Comparison of ENCODE assay signal across 9 cellular contexts in genomic region chr5:141747152-141747640, GRCh38.
DNase-seq lines count a peak whose midpoint lies in the region; ATAC-seq, FAIRE-seq and TF ChIP-seq lines count a peak whose summit lies in the region.
"Had no signal": no experiment of that assay in that cellular context is flagged by ENCODE, and none has a peak within 500 bp of the region (broad histone marks: within the 10 kb centered on the region; RNA-seq: fewer than 3 reads in every experiment).

No MANE protein-coding gene starts in this region.

- H3K79me2 ChIP-seq in H1 (ENCODE audit: control insufficient read depth in 1 of 2, insufficient read depth in 2 of 2, low read length in 2 of 2) = no peaks in the 10 kb centered on the region

- no peaks in the 10 kb centered on the region for H3K36me3 Mint-ChIP-seq in activated naive CD8-positive, alpha-beta T cell treated with anti-CD3 and anti-CD28 coated beads, Interleukin-2, amount 50 U/mL, for 24 hours (ENCODE audit: low read depth)

- no peak overlapping the region for H4K5ac ChIP-seq in H1 (ENCODE audit: insufficient read length, low read depth, low read length)

- no peak overlapping the region for H2AFZ ChIP-seq in H1 (ENCODE audit: low read length)

- H2BK12ac ChIP-seq in H1 (ENCODE audit: low read depth, low read length) = no peak overlapping the region

- POLR2A ChIA-PET in H1 (lab: Charles Lee; ENCODE audit: partially characterized antibody) = interaction anchor here (1.2 to 2.3 kb wide), 4 partner anchors 15 to 136 kb away, joined by 3 to 8 read pairs (median 6); partner anchors contain the start of gene PCDH1

- H3K56ac ChIP-seq in H1 (replicated peaks; ENCODE audit: insufficient read length, low read depth, low read length) = no peak overlapping the region

- 23% methylated on average over 4 of the region's 5 CpGs; no CpG with 5 or more reads in 1 of the 2 experiments for WGBS in H1 (ENCODE audit: extremely low coverage in 1 of 2, insufficient coverage in 1 of 2, insufficient read length in 1 of 2, insufficient replicate concordance in 2 of 2, low coverage in 1 of 2, low lambda C conversion rate in 2 of 2, missing lambda C conversion rate in 1 of 2), 2 experiments

- H3K27ac Mint-ChIP-seq in activated naive CD8-positive, alpha-beta T cell treated with anti-CD3 and anti-CD28 coated beads, Interleukin-2, amount 50 U/mL, for 24 hours = no peak overlapping the region
- H3K27ac Mint-ChIP-seq: nephron had no signal

- no peaks in the 10 kb centered on the region for H3K23me2 ChIP-seq in H1 (ENCODE audit: low read depth, low read length)

- CTCF ChIA-PET in H1 (lab: Charles Lee; ENCODE audit: partially characterized antibody) = interaction anchor here (0.9 to 2.7 kb wide), 14 partner anchors 8 to 204 kb away, joined by 3 to 15 read pairs (median 4); partner anchors contain the start of gene PCDH1

- H4K91ac ChIP-seq in H1 (replicated peaks; ENCODE audit: insufficient read length, low read length) = no peak overlapping the region

- H3K27me3 Mint-ChIP-seq in activated naive CD8-positive, alpha-beta T cell treated with anti-CD3 and anti-CD28 coated beads, Interleukin-2, amount 50 U/mL, for 24 hours = peaks cover 51% of the 10 kb centered on the region

- H3K36me3 ChIP-seq in H1 (ENCODE audit: control insufficient read depth in 2 of 4, insufficient read depth in 4 of 4, low read length in 3 of 4) = no peaks in the 10 kb centered on the region

- 0 out of 2 replicates have a peak overlapping the region, but pooled peaks have one; percentile 5 for H2BK15ac ChIP-seq in H1 (ENCODE audit: low read length)

- no peak overlapping the region for H3K27ac ChIP-seq in H1 (ENCODE audit: low read depth, low read length)

- TF ChIP-seq EP300 in H1 (IDR thresholded peaks at IDR 0.05; ENCODE audit: borderline replicate concordance in 1 of 2, low read depth in 2 of 2, low read length in 2 of 2) = no peak

- no peak overlapping the region; a peak in 1 of 8 replicates for H3K4me3 ChIP-seq in H1 (ENCODE audit: extremely low read depth in 1 of 4, insufficient read depth in 2 of 4, low read depth in 3 of 4, low read length in 4 of 4)

- no peak overlapping the region for H3K23ac ChIP-seq in H1 (ENCODE audit: insufficient read length)

- DNase-seq in A172 (ENCODE audit: low spot score) (peak; percentile 62), NCI-H748 treated with DMSO at 0.1 percent for 48 hours (lab: John Stamatoyannopoulos, UW) (peak; percentile 62), H1 (ENCODE audit: low read depth in 1 of 2, low spot score in 2 of 2) (peak; percentile 50 to 80), middle frontal gyrus (ENCODE audit: extremely low spot score, low spot score) (peak; percentile 93)
- DNase-seq in activated naive CD8-positive, alpha-beta T cell treated with anti-CD3 and anti-CD28 coated beads, Interleukin-2, amount 50 U/mL, for 24 hours = no peak
- DNase-seq in activated effector memory CD4-positive, alpha-beta T cell treated with Interleukin-2 at 50 U/mL for 16 hours = no peak

- no peaks in the 10 kb centered on the region for H4K20me1 ChIP-seq in H1 (replicated peaks in 1 of 2; ENCODE audit: control insufficient read depth in 1 of 2, insufficient read depth in 2 of 2, low read length in 2 of 2)

- H3K79me1 ChIP-seq in H1 (ENCODE audit: low read depth, low read length) = no peaks in the 10 kb centered on the region

- no peak overlapping the region for H3K9ac ChIP-seq in H1 (replicated peaks in 1 of 4; ENCODE audit: extremely low read depth in 1 of 4, low read depth in 3 of 4, low read length in 3 of 4)

- H3K4me1 Mint-ChIP-seq in activated naive CD8-positive, alpha-beta T cell treated with anti-CD3 and anti-CD28 coated beads, Interleukin-2, amount 50 U/mL, for 24 hours = no peaks in the 10 kb centered on the region
- H3K4me1 Mint-ChIP-seq: nephron had no signal

- H3K4me2 ChIP-seq in H1 (ENCODE audit: insufficient read depth in 1 of 2, low read depth in 2 of 2, low read length in 2 of 2) = peak overlapping the region; percentile 10 to 26; a peak in 3 of 4 replicates

- H3K9me3 Mint-ChIP-seq in activated naive CD8-positive, alpha-beta T cell treated with anti-CD3 and anti-CD28 coated beads, Interleukin-2, amount 50 U/mL, for 24 hours = no peaks in the 10 kb centered on the region

- H3K4me1 ChIP-seq in H1 (replicated peaks in 1 of 4; ENCODE audit: control insufficient read depth in 3 of 4, insufficient read depth in 4 of 4, low read length in 3 of 4) = peaks cover 0 to 9% (median 5%) of the 10 kb centered on the region in 4 experiments; a peak in 5 of 7 replicates

- no peak overlapping the region for H2BK20ac ChIP-seq in H1 (ENCODE audit: low read length)

- peak; percentile 96 for FAIRE-seq in H1 (lab: Jason Lieb, UNC)

- no peaks in the 10 kb centered on the region for H3K9me3 ChIP-seq in H1 (ENCODE audit: insufficient read depth in 2 of 2, low read depth in 1 of 2, low read length in 1 of 2)

- no peak overlapping the region for H3K4me3 Mint-ChIP-seq in activated naive CD8-positive, alpha-beta T cell treated with anti-CD3 and anti-CD28 coated beads, Interleukin-2, amount 50 U/mL, for 24 hours
- H3K4me3 Mint-ChIP-seq: nephron had no signal

- TF ChIP-seq POLR2A in H1 (IDR thresholded peaks at IDR 0.05; ENCODE audit: control extremely low read depth in 1 of 2, low read depth in 2 of 2, low read length in 2 of 2) = no peak

- H3K27me3 ChIP-seq in H1 (replicated peaks in 1 of 4; ENCODE audit: control insufficient read depth in 3 of 4, extremely low read depth in 1 of 4, insufficient read depth in 3 of 4, low read length in 3 of 4) = peaks cover 1 to 8% (median 1%) of the 10 kb centered on the region in 4 experiments

- no peak overlapping the region for H3K18ac ChIP-seq in H1 (ENCODE audit: extremely low read depth, low read length)

- no peak overlapping the region for H2BK5ac ChIP-seq in H1 (ENCODE audit: low read depth, low read length)

- no peak overlapping the region; the same call in 1 of the 2 replicates for H2AK5ac ChIP-seq in H1 (ENCODE audit: low read depth, low read length)

- H2BK120ac ChIP-seq in H1 (replicated peaks; ENCODE audit: low read depth, low read length) = no peak overlapping the region

- ATAC-seq in HG02981 (IDR thresholded peaks at IDR 0.05; ENCODE audit: unreplicated experiment) = peak; percentile 40
- no peak for ATAC-seq in GM18520 (IDR thresholded peaks at IDR 0.05; ENCODE audit: unreplicated experiment)
- ATAC-seq in activated naive CD8-positive, alpha-beta T cell treated with anti-CD3 and anti-CD28 coated beads, Interleukin-2, amount 50 U/mL, for 24 hours = no peak

- no peak for TF ChIP-seq CTCF in H1 (IDR thresholded peaks at IDR 0.05; ENCODE audit: control extremely low read depth in 1 of 3, insufficient read depth in 1 of 3, low read depth in 1 of 3, low read length in 3 of 3)

- no peak overlapping the region for H3K14ac ChIP-seq in H1 (ENCODE audit: insufficient read length)

- no peak for TF ChIP-seq RAD21 in H1 (IDR thresholded peaks at IDR 0.05 in 1 of 2, conservative IDR thresholded peaks at IDR 0.05 in 1 of 2; ENCODE audit: low read depth in 2 of 2, low read length in 2 of 2)

- H3K4ac ChIP-seq in H1 (replicated peaks; ENCODE audit: insufficient read length, low read depth, low read length) = no peak overlapping the region

- no peak overlapping the region for H4K8ac ChIP-seq in H1 (ENCODE audit: extremely low read depth, insufficient read depth, low read length)

TF ChIP-seq in H1, 55 proteins besides CTCF, POLR2A, EP300 and RAD21 (continues in another document):
- TF ChIP-seq SP4 (IDR thresholded peaks at IDR 0.05; ENCODE audit: low read length) (no peak), CTBP2 (IDR thresholded peaks at IDR 0.05; ENCODE audit: borderline replicate concordance, insufficient read depth, insufficient read length, low read length) (no peak), BRCA1 (IDR thresholded peaks at IDR 0.05; ENCODE audit: low read depth, low read length) (no peak), RNF2 (IDR thresholded peaks at IDR 0.05; ENCODE audit: borderline replicate concordance, low read depth, low read length, missing control alignments, poor library complexity, severe bottlenecking) (no peak), SRF (IDR thresholded peaks at IDR 0.05; ENCODE audit: low read depth, low read length) (no peak), EGR1 (IDR thresholded peaks at IDR 0.05; ENCODE audit: borderline replicate concordance, low read depth, low read length) (no peak), POU5F1 (IDR thresholded peaks at IDR 0.05; ENCODE audit: low read depth, low read length) (no peak)

Comparison
In these comparisons a context has a peak if more than half of its experiments do, and no peak if none do; other contexts are left out.
1. DNase-seq: peak in A172 (single experiment), NCI-H748 treated with DMSO at 0.1 percent for 48 hours (single experiment), H1 (2 of 2) and middle frontal gyrus (single experiment); none in activated naive CD8-positive, alpha-beta T cell treated with anti-CD3 and anti-CD28 coated beads, Interleukin-2, amount 50 U/mL, for 24 hours (single experiment) and activated effector memory CD4-positive, alpha-beta T cell treated with Interleukin-2 at 50 U/mL for 16 hours (single experiment).